In the genomic region with DNA sequence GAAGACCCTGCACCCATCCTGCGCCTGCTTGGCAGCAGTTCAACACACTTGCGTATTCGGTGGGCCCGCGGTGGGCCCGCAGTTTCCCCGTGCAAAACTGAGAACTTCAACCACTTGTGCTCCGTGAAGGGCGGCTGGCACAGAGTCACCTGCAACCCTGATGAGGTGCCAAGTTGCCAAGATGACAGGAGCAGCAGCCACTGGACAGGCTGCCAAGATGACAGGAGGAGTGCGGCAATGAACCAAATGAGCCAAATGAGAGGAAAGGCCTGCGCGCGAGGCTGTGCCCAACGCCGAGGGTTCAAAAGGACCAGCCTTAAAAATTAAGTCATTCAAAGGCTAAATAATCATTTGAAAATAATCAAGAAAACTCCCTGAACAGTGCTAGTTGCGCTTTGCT, we compare ENCODE assay signal across 1 cellular context.
A peak's percentile ranks its signal among the peaks of the same experiment; 100 is the strongest.
TF ChIP-seq lines count a peak whose summit lies in the region.

No MANE protein-coding gene starts in this region.

TF ChIP-seq in K562, 482 proteins besides CTCF, POLR2A, EP300 and RAD21:
- TF ChIP-seq POLR2G (IDR thresholded peaks at IDR 0.05; ENCODE audit: low read depth, low read length) (peak; percentile 38; the same call in 1 of the 2 replicates), RBM22 (IDR thresholded peaks at IDR 0.05; ENCODE audit: low read depth, low read length, poor library complexity, severe bottlenecking) (peak; percentile 55), ILK (tag; IDR thresholded peaks at IDR 0.05; ENCODE audit: borderline replicate concordance, low read depth) (no peak)
